Comparison of ENCODE assay signal across 20 cellular contexts in the genomic region with DNA sequence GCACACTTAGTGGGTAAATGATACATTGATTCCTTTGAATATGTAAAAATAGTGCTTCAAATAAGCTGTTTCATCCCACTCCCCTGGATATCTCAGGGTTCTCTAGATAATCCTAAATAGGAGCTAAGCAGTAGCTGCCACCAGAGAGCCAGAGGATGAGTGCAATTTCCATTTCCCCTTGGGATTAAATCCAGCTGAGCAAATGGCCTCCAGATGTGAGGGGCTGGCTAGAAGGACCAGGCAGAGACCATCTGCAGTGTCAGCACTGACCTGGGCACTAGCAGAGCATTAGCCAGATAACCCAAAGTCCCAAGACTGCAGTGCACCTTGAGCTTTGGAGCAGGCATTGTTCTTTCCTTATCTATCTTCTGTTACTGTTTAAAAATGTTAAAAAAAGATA. TPM values are rescaled to one million over a fixed set of nuclear protein-coding genes. Genes with fewer than 3 reads are reported as not detected.
"Had no signal": no experiment of that assay in that cellular context is flagged by ENCODE, and none has a peak within 500 bp of the region (broad histone marks: within the 10 kb centered on the region; RNA-seq: fewer than 3 reads in every experiment).

No MANE protein-coding gene starts in this region.

- FAIRE-seq: bronchial epithelial cell had no signal

- H3K9me3 ChIP-seq: gastrocnemius medialis, left ventricle myocardium inferior, transverse colon, vagina had no signal

- H3K27ac ChIP-seq: gastrocnemius medialis, vagina had no signal

- DNase-seq: activated CD4-positive, alpha-beta T cell treated with anti-CD3 and anti-CD28 coated beads, Interleukin-2, amount 10 ng/mL, durations not matched to agents 7 days and 5 days; activated CD4-positive, CD25-positive, alpha-beta regulatory T cell; activated CD8-positive, alpha-beta T cell treated with anti-CD3 and anti-CD28 coated beads, Interleukin-2, amount 10 ng/mL, durations not matched to agents 7 days and 5 days; activated naive CD4-positive, alpha-beta T cell treated with anti-CD3 and anti-CD28 coated beads, Interleukin-2, amount 10 ng/mL, durations not matched to agents 7 days and 5 days; activated T-cell treated with anti-CD3 and anti-CD28 coated beads, Interleukin-2, amount 50 U/mL, for 24 hours; dermis blood vessel endothelial cell; gastrocnemius medialis; immature natural killer cell; kidney glomerular epithelial cell; left ventricle myocardium inferior; nephron progenitor cell; stimulated activated CD8-positive, alpha-beta memory T cell treated with anti-CD3 and anti-CD28 coated beads, Interleukin-4, amount 100 ng/mL, for 48 hours; stimulated activated naive CD4-positive, alpha-beta T cell; T-helper 1 cell; T-helper 9 cell; transverse colon had no signal

- H3K4me3 ChIP-seq: gastrocnemius medialis, left ventricle myocardium inferior, transverse colon, vagina had no signal

- H3K4me1 ChIP-seq: gastrocnemius medialis, transverse colon, vagina had no signal

- H3K27me3 ChIP-seq: gastrocnemius medialis, vagina had no signal

- ATAC-seq: activated CD8-positive, alpha-beta T cell treated with anti-CD3 and anti-CD28 coated beads, Interleukin-2, amount 10 ng/mL, durations not matched to agents 7 days and 5 days; gastrocnemius medialis had no signal

RNA-seq across cellular contexts. Expression of gene GPR179, which starts 19.6 kb away (rescaled TPM):
- total RNA-seq: activated CD4-positive, alpha-beta T cell treated with anti-CD3 and anti-CD28 coated beads, Interleukin-2, amount 10 ng/mL, durations not matched to agents 7 days and 5 days; activated T-helper 2 cell treated with anti-CD3 and anti-CD28 coated beads, Interferon-gamma antibody, Interleukin-2, Interleukin-4, amounts not matched to agents 10 μg/mL and 5 μg/mL and 100 μg/mL, durations not matched to agents 14 hours and 24 hours and 36 hours; dermis blood vessel endothelial cell; epithelial cell of proximal tubule; vagina had no signal
- polyA plus RNA-seq: immature natural killer cell had no signal
